ENCODE assay signal across 8 cellular contexts in the genomic region with DNA sequence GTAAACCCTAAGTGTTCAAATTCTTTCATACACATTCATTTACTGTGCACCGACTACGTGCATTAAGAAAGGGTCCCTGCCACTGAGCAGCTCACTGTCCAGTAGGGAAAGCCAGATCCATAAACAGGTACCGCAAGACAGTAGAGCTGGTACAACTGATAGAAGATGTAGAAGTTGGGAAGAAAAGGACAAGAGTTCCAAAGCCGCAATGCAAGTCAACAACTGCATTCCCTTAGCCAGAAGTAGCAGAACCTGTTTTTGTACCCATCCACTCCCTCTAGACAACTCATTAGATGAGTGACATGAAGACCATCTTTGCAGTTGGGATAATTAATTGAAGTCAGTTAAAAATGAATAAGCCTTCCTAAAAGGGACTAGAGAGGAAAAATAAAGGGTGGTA. TPM values are rescaled to one million over a fixed set of nuclear protein-coding genes. Genes with fewer than 3 reads are reported as not detected.
DNase-seq lines count a peak whose midpoint lies in the region; ATAC-seq and TF ChIP-seq lines count a peak whose summit lies in the region.
"Had no signal": no experiment of that assay in that cellular context is flagged by ENCODE, and none has a peak within 500 bp of the region (broad histone marks: within the 10 kb centered on the region; RNA-seq: fewer than 3 reads in every experiment).

No MANE protein-coding gene starts in this region.

- H3K36me3 Mint-ChIP-seq in dendritic cell treated with granulocyte-macrophage colony-stimulating factor and Interleukin-4, amounts not matched to agents 40 ng/mL and 50 ng/mL, for 4 days (ENCODE audit: low read depth), result peaks cover 13% of the 10 kb centered on the region

- intact Hi-C loops in dendritic cell treated with granulocyte-macrophage colony-stimulating factor and Interleukin-4, amounts not matched to agents 40 ng/mL and 50 ng/mL, for 4 days (cut with micrococcal nuclease), result loop anchor here (10.0 kb wide), 1 partner anchor 610 kb away; the partner anchor contains the start of gene CCNT1

- H4K20me1 ChIP-seq in Loucy (ENCODE audit: insufficient read depth, low read length, poor library complexity, severe bottlenecking) (peaks cover 23% of the 10 kb centered on the region), osteoblast (ENCODE audit: insufficient read depth, low read length) (no peaks in the 10 kb centered on the region)

- H3K9me3 ChIP-seq in ES-I3 (ENCODE audit: control insufficient read depth, insufficient read depth, low read length) (no peaks in the 10 kb centered on the region), Loucy (ENCODE audit: insufficient read depth, low read depth, low read length) (no peaks in the 10 kb centered on the region), osteoblast (ENCODE audit: low read depth, low read length) (no peaks in the 10 kb centered on the region)
- H3K9me3 ChIP-seq: neutrophil had no signal

- H3K36me3 ChIP-seq in ES-I3 (ENCODE audit: insufficient read depth, low read length) (no peaks in the 10 kb centered on the region), Loucy (ENCODE audit: insufficient read depth, low read length) (no peaks in the 10 kb centered on the region), osteoblast (ENCODE audit: insufficient read depth, low read length) (no peaks in the 10 kb centered on the region)

- H3K4me3 ChIP-seq in Loucy (ENCODE audit: low read length, poor library complexity, severe bottlenecking) (peak overlapping the region; percentile 88), osteoblast (ENCODE audit: insufficient read depth, low read length) (peak overlapping the region; percentile 92)

- H3K9me2 ChIP-seq in Loucy (replicated peaks; ENCODE audit: low read depth, low read length), result no peaks in the 10 kb centered on the region

- no peaks in the 10 kb centered on the region for H3F3A ChIP-seq in Loucy (ENCODE audit: low read depth)

- peaks cover 65% of the 10 kb centered on the region for H3K79me2 ChIP-seq in Loucy (ENCODE audit: insufficient read depth, low read length)
- H3K79me2 ChIP-seq in osteoblast (ENCODE audit: insufficient read depth, low read length), result peaks cover 71% of the 10 kb centered on the region

- peak; percentile 36 for DNase-seq in osteoblast (ENCODE audit: insufficient read length, low spot score, missing footprints)
- no peak for DNase-seq in hippocampal formation (lab: John Stamatoyannopoulos, UW)

- TF ChIP-seq CTCF in Loucy (conservative IDR thresholded peaks at IDR 0.05; ENCODE audit: low read length) (no peak), osteoblast (IDR thresholded peaks at IDR 0.05; ENCODE audit: extremely low read depth, low read depth, low read length) (no peak)

- peaks cover 7% of the 10 kb centered on the region for H3K27me3 Mint-ChIP-seq in dendritic cell treated with granulocyte-macrophage colony-stimulating factor and Interleukin-4, amounts not matched to agents 40 ng/mL and 50 ng/mL, for 4 days

- H3K4me3 Mint-ChIP-seq in dendritic cell treated with granulocyte-macrophage colony-stimulating factor and Interleukin-4, amounts not matched to agents 40 ng/mL and 50 ng/mL, for 4 days, result peak overlapping the region; percentile 89

- ATAC-seq in HG03095 (IDR thresholded peaks at IDR 0.05; ENCODE audit: unreplicated experiment) (no peak), GM21723 (IDR thresholded peaks at IDR 0.05; ENCODE audit: unreplicated experiment) (no peak)

- H3K27me3 ChIP-seq in Loucy (ENCODE audit: insufficient read depth, low read length, poor library complexity, severe bottlenecking) (no peaks in the 10 kb centered on the region), osteoblast (ENCODE audit: insufficient read depth, low read length) (no peaks in the 10 kb centered on the region)

- H3K9me3 Mint-ChIP-seq in dendritic cell treated with granulocyte-macrophage colony-stimulating factor and Interleukin-4, amounts not matched to agents 40 ng/mL and 50 ng/mL, for 4 days, result no peaks in the 10 kb centered on the region

- H3K4me2 ChIP-seq in Loucy (ENCODE audit: low read depth, low read length, poor library complexity, severe bottlenecking) (peak overlapping the region; percentile 97), osteoblast (ENCODE audit: insufficient read depth, low read length) (peak overlapping the region; percentile 87)

- H3K27ac Mint-ChIP-seq in dendritic cell treated with granulocyte-macrophage colony-stimulating factor and Interleukin-4, amounts not matched to agents 40 ng/mL and 50 ng/mL, for 4 days, result peak overlapping the region; percentile 98

- H3K27ac ChIP-seq in osteoblast (ENCODE audit: low read depth, low read length), result no peak overlapping the region

- H2AFZ ChIP-seq in Loucy (ENCODE audit: low read length) (no peak overlapping the region), osteoblast (ENCODE audit: low read length) (no peak overlapping the region)

- H3K9ac ChIP-seq in ES-I3 (ENCODE audit: low read depth, low read length) (peak overlapping the region; percentile 97), Loucy (ENCODE audit: low read depth, low read length, poor library complexity, severe bottlenecking) (peak overlapping the region; percentile 86)

- H3K4me1 ChIP-seq in ES-I3 (ENCODE audit: insufficient read depth, low read length), result peaks cover 7% of the 10 kb centered on the region; the same call in 1 of the 2 replicates
- peaks cover 37% of the 10 kb centered on the region for H3K4me1 ChIP-seq in Loucy (ENCODE audit: insufficient read depth, low read length, poor library complexity, severe bottlenecking)
- peaks cover 17% of the 10 kb centered on the region for H3K4me1 ChIP-seq in osteoblast (ENCODE audit: insufficient read depth, low read length)

- H3K4me1 Mint-ChIP-seq in dendritic cell treated with granulocyte-macrophage colony-stimulating factor and Interleukin-4, amounts not matched to agents 40 ng/mL and 50 ng/mL, for 4 days (ENCODE audit: low read depth), result peaks cover 25% of the 10 kb centered on the region

RNA-seq across cellular contexts. Expression of gene SENP1, which starts 1.3 kb away (rescaled TPM):
- total RNA-seq in osteoblast, result 23.9 and 27.4 TPM in 2 replicates

RNA-seq across cellular contexts. Expression of gene PFKM, which starts 14.6 kb away (rescaled TPM):
- total RNA-seq in osteoblast, result 64.8 and 81.0 TPM in 2 replicates

RNA-seq across cellular contexts. Expression of gene ASB8, which starts 52.8 kb away (rescaled TPM):
- total RNA-seq in osteoblast, result 35.5 and 35.9 TPM in 2 replicates
